In genomic region chr6:54706844-54707243, GRCh38 we compare ENCODE assay signal across 9 cellular contexts.
"Had no signal": no experiment of that assay in that cellular context is flagged by ENCODE, and none has a peak within 500 bp of the region (broad histone marks: within the 10 kb centered on the region; RNA-seq: fewer than 3 reads in every experiment).

No MANE protein-coding gene starts in this region.

- H3K36me3 Mint-ChIP-seq: IgD-negative memory B cell had no signal

- H3K4me1 ChIP-seq: HAP-1 had no signal

- H3K9me3 Mint-ChIP-seq: HFFc6 had no signal

- H3K27ac ChIP-seq: KMS-11 had no signal

- H3K27ac Mint-ChIP-seq: HFFc6, IgD-negative memory B cell had no signal

- H3K4me1 Mint-ChIP-seq: IgD-negative memory B cell had no signal

- H3K4me3 ChIP-seq: HAP-1 had no signal

- H3K27me3 Mint-ChIP-seq: IgD-negative memory B cell had no signal

- ATAC-seq: HCT116, HepG2 had no signal

- H3K4me3 Mint-ChIP-seq: HFFc6, IgD-negative memory B cell had no signal

- DNase-seq: GOT3, H7, HFFc6, KBM-7 had no signal

- H3K9me3 ChIP-seq: HAP-1 had no signal

- H3K36me3 ChIP-seq: HAP-1 had no signal
